In the genomic region with DNA sequence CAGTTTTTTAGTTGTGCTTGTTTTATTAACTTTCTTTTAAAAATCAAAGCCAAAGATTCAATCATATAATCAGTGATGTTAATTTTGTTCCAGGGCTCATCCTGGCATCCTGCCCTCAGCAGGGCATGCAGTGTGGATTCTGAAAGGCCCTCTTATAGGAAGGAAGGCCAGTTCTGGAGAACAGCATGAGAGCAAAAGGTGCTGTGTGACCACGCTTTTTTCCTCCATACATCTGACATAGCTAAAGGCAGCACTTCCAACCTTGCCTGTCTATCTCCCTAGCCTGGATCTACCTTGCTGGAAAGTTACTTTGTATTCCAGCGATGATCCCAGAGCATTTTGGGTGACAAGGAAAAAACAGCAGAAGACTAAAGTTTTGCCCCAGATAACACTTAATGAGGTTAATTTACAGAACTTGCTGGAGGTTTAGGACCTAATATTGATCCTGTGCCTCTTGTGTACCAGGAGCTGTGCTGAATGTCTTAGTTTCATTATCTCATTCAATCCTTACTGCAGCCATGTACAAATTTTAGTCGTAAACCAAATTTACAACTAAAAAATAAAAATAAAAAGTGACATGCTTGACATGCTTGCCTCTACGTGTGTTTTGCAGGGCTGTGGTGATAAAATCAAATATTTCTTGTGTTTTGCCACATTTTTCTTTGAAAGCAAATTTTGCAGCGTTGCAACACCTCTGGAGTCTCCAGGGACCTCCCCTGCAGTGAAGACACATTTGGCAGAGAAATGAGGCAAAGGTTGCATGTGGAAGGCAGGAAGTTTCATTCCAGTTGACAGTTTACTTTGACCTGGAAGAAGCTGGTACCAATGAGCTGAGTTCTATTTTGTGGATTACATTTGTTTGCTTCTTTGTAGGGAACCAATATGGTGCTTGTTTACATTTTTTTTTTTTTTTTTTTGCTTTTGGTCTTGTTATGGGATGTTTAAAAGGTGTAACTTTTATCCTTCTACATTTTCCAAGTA, we compare ENCODE assay signal across 18 cellular contexts. TPM values are rescaled to one million over a fixed set of nuclear protein-coding genes. Genes with fewer than 3 reads are reported as not detected.
A peak's percentile ranks its signal among the peaks of the same experiment; 100 is the strongest.
DNase-seq lines count a peak whose midpoint lies in the region; ATAC-seq and TF ChIP-seq lines count a peak whose summit lies in the region.
"Had no signal": no experiment of that assay in that cellular context is flagged by ENCODE, and none has a peak within 500 bp of the region (broad histone marks: within the 10 kb centered on the region; RNA-seq: fewer than 3 reads in every experiment).

No MANE protein-coding gene starts in this region.

- peaks cover 19% of the 10 kb centered on the region for H3K4me1 Mint-ChIP-seq in WTC11
- H3K4me1 Mint-ChIP-seq: immature natural killer cell had no signal

- POLR2A ChIA-PET in WTC11 (lab: Charles Lee), result interaction anchor here (0.6 kb wide), 1 partner anchor 371 kb away, joined by 3 read pairs; no protein-coding TSS in a partner anchor

- no peaks in the 10 kb centered on the region for H3K27me3 ChIP-seq in right lobe of liver
- H3K27me3 ChIP-seq: BE2C, gastroesophageal sphincter had no signal

- TF ChIP-seq CTCF in WTC11 (IDR thresholded peaks at IDR 0.05), result no peak
- TF ChIP-seq CTCF in right lobe of liver (IDR thresholded peaks at IDR 0.05), result no peak

- peaks cover 2% of the 10 kb centered on the region; the same call in 1 of the 2 replicates for H3K27me3 Mint-ChIP-seq in WTC11 (ENCODE audit: low read depth)
- H3K27me3 Mint-ChIP-seq: activated naive CD4-positive, alpha-beta T cell treated with anti-CD3 and anti-CD28 coated beads, Interleukin-2, amount 50 U/mL, for 24 hours; stimulated activated naive CD8-positive, alpha-beta T cell treated with anti-CD3 and anti-CD28 coated beads, Interleukin-15, amount 100 ng/mL, for 72 hours had no signal

- peak; percentile 33 to 39 for DNase-seq in AML-193 (lab: John Stamatoyannopoulos, UW)
- peak; percentile 32 for DNase-seq in HuH-7 (ENCODE audit: low spot score)
- DNase-seq in WTC11 (ENCODE audit: low spot score), result no peak
- peak in 1 of 3 donors; percentile 71 for DNase-seq in right lobe of liver
- no peak for DNase-seq in substantia nigra (lab: John Stamatoyannopoulos, UW)
- no peak for DNase-seq in cortex of kidney (lab: John Stamatoyannopoulos, UW)
- DNase-seq: activated CD4-positive, CD25-positive, alpha-beta regulatory T cell; BE2C; caudate nucleus; endodermal cell; immature natural killer cell; stimulated activated naive CD8-positive, alpha-beta T cell treated with anti-CD3 and anti-CD28 coated beads, Interleukin-15, amount 100 ng/mL, for 72 hours had no signal

- ATAC-seq in WTC11 (peak; percentile 36; the same call in 1 of the 2 replicates), right lobe of liver (peak; percentile 82 to 95 (median 92)), HG03565 (IDR thresholded peaks at IDR 0.05; ENCODE audit: unreplicated experiment) (no peak), GM19351 (IDR thresholded peaks at IDR 0.05; ENCODE audit: unreplicated experiment) (no peak)
- ATAC-seq: gastroesophageal sphincter; stimulated activated naive CD8-positive, alpha-beta T cell treated with anti-CD3 and anti-CD28 coated beads, Interleukin-15, amount 100 ng/mL, for 72 hours had no signal

- no peak overlapping the region for H3K4me3 Mint-ChIP-seq in WTC11
- H3K4me3 Mint-ChIP-seq: activated naive CD4-positive, alpha-beta T cell treated with anti-CD3 and anti-CD28 coated beads, Interleukin-2, amount 50 U/mL, for 24 hours; endodermal cell; immature natural killer cell; mesothelial cell of epicardium; stimulated activated naive CD8-positive, alpha-beta T cell treated with anti-CD3 and anti-CD28 coated beads, Interleukin-15, amount 100 ng/mL, for 72 hours had no signal

- H3K36me3 ChIP-seq in right lobe of liver, result peaks cover 0 to 5% (median 2%) of the 10 kb centered on the region in 4 donors
- H3K36me3 ChIP-seq: BE2C, gastroesophageal sphincter had no signal

- peak overlapping the region; percentile 11 to 61 (median 56) for H3K27ac ChIP-seq in right lobe of liver
- no peak overlapping the region for H3K27ac ChIP-seq in substantia nigra (ENCODE audit: low read depth, low read length, poor library complexity, severe bottlenecking)
- H3K27ac ChIP-seq: gastroesophageal sphincter had no signal

- TF ChIP-seq POLR2A in right lobe of liver (IDR thresholded peaks at IDR 0.05), result no peak

- H3K4me3 ChIP-seq in right lobe of liver, result peak overlapping the region in 1 of 3 donors; percentile 31
- H3K4me3 ChIP-seq: gastroesophageal sphincter, smooth muscle cell had no signal

- peaks cover 0 to 50% (median 19%) of the 10 kb centered on the region in 4 donors for H3K4me1 ChIP-seq in right lobe of liver
- H3K4me1 ChIP-seq: BE2C, gastroesophageal sphincter had no signal

- H3K9me3 Mint-ChIP-seq in WTC11, result no peaks in the 10 kb centered on the region
- H3K9me3 Mint-ChIP-seq: activated naive CD4-positive, alpha-beta T cell treated with anti-CD3 and anti-CD28 coated beads, Interleukin-2, amount 50 U/mL, for 24 hours; endodermal cell; immature natural killer cell; mesothelial cell of epicardium; stimulated activated naive CD8-positive, alpha-beta T cell treated with anti-CD3 and anti-CD28 coated beads, Interleukin-15, amount 100 ng/mL, for 72 hours had no signal

- no peak overlapping the region for H3K27ac Mint-ChIP-seq in WTC11
- H3K27ac Mint-ChIP-seq: activated naive CD4-positive, alpha-beta T cell treated with anti-CD3 and anti-CD28 coated beads, Interleukin-2, amount 50 U/mL, for 24 hours; endodermal cell; immature natural killer cell; mesothelial cell of epicardium; stimulated activated naive CD8-positive, alpha-beta T cell treated with anti-CD3 and anti-CD28 coated beads, Interleukin-15, amount 100 ng/mL, for 72 hours had no signal

- intact Hi-C loops in right lobe of liver (cut with DNase I), result no loop called here

- H3K9me3 ChIP-seq in right lobe of liver, result no peaks in the 10 kb centered on the region
- H3K9me3 ChIP-seq: BE2C, gastroesophageal sphincter had no signal

- CTCF ChIA-PET in WTC11 (lab: Charles Lee), result interaction anchor here (1.4 to 1.8 kb wide), 2 partner anchors 13 to 170 kb away, joined by 4 to 9 read pairs; a partner anchor contains a TSS

- WGBS in right lobe of liver (ENCODE audit: insufficient coverage, low coverage, low lambda C conversion rate, missing lambda C conversion rate), result 28% methylated on average over 5 of the region's 5 CpGs

- no peaks in the 10 kb centered on the region for H3K36me3 Mint-ChIP-seq in WTC11
- H3K36me3 Mint-ChIP-seq: mesothelial cell of epicardium had no signal

TF ChIP-seq in WTC11, 78 proteins besides CTCF, POLR2A, EP300 and RAD21:
- TF ChIP-seq GABPB1 (CRISPR knock-in tag; IDR thresholded peaks at IDR 0.05) (0 out of 2 replicates have a peak, but pooled peaks have one; percentile 35), ETV6 (CRISPR knock-in tag; IDR thresholded peaks at IDR 0.05) (no peak)
TF ChIP-seq in WTC11: peak in this region for 1.

RNA-seq across cellular contexts. Expression of a gene that starts 13.2 kb away (rescaled TPM):
- total RNA-seq in WTC11 (2021) (4.5 to 5.7 TPM (median 4.5 TPM) in 3 replicates), right lobe of liver (100 to 1,000 TPM in 1 of 6 experiments, 10 to 100 TPM in 5; 44.6 to 142 (median 60.5) TPM)

Comparison
In these comparisons a context has a peak if more than half of its experiments do, and no peak if none do; other contexts are left out.
1. DNase-seq: peak in AML-193 (2 of 2) and HuH-7 (single experiment); none in WTC11 (single experiment), substantia nigra (0 of 49) and cortex of kidney (single experiment).
2. ATAC-seq: peak in WTC11 (single experiment) and right lobe of liver (4 of 4); none in HG03565 (single experiment) and GM19351 (single experiment).